In genomic region chr17:67174190-67174589, GRCh38 we compare ENCODE assay signal across 20 cellular contexts.
DNase-seq lines count a peak whose midpoint lies in the region; ATAC-seq, FAIRE-seq and TF ChIP-seq lines count a peak whose summit lies in the region.
"Had no signal": no experiment of that assay in that cellular context is flagged by ENCODE, and none has a peak within 500 bp of the region (broad histone marks: within the 10 kb centered on the region; RNA-seq: fewer than 3 reads in every experiment).

No MANE protein-coding gene starts in this region.

- H3K4me2 ChIP-seq in HepG2 (ENCODE audit: low read depth, low read length) (no peak overlapping the region), H1 (ENCODE audit: insufficient read depth in 1 of 2, low read depth in 2 of 2, low read length in 2 of 2) (no peak overlapping the region), neuronal stem cell (ENCODE audit: insufficient read depth, low read length, poor library complexity, severe bottlenecking) (no peak overlapping the region)
- H3K4me2 ChIP-seq: A549 had no signal

- H2BK12ac ChIP-seq in H1 (ENCODE audit: low read depth, low read length), result no peak overlapping the region
- no peak overlapping the region for H2BK12ac ChIP-seq in neuronal stem cell (ENCODE audit: low read length)

- TF ChIP-seq RAD21 in HepG2 (CRISPR knock-in tag; IDR thresholded peaks at IDR 0.05) (no peak), H1 (IDR thresholded peaks at IDR 0.05 in 1 of 2, conservative IDR thresholded peaks at IDR 0.05 in 1 of 2; ENCODE audit: low read depth in 2 of 2, low read length in 2 of 2) (no peak)

- H2AFZ ChIP-seq in HepG2 (ENCODE audit: low read length) (no peak overlapping the region), H1 (ENCODE audit: low read length) (no peak overlapping the region), neuronal stem cell (ENCODE audit: low read length) (no peak overlapping the region)

- no peaks in the 10 kb centered on the region; the same call in 1 of the 2 replicates for H4K20me1 ChIP-seq in HepG2 (ENCODE audit: insufficient read depth, low read length)
- no peaks in the 10 kb centered on the region for H4K20me1 ChIP-seq in H1 (replicated peaks in 1 of 2; ENCODE audit: control insufficient read depth in 1 of 2, insufficient read depth in 2 of 2, low read length in 2 of 2)

- no peak overlapping the region for H2BK5ac ChIP-seq in H1 (ENCODE audit: low read depth, low read length)
- no peak overlapping the region for H2BK5ac ChIP-seq in neuronal stem cell (ENCODE audit: low read length)

- no peak overlapping the region for H2BK120ac ChIP-seq in H1 (replicated peaks; ENCODE audit: low read depth, low read length)
- no peak overlapping the region for H2BK120ac ChIP-seq in neuronal stem cell (ENCODE audit: low read depth, low read length)

- WGBS in HepG2 (ENCODE audit: low lambda C conversion rate), result 96% methylated on average over 5 of the region's 5 CpGs
- 98% methylated on average over 5 of the region's 5 CpGs for WGBS in right lobe of liver (ENCODE audit: insufficient coverage, low coverage, low lambda C conversion rate, missing lambda C conversion rate)
- WGBS in H1 (ENCODE audit: extremely low coverage in 1 of 2, insufficient coverage in 1 of 2, insufficient read length in 1 of 2, insufficient replicate concordance in 2 of 2, low coverage in 1 of 2, low lambda C conversion rate in 2 of 2, missing lambda C conversion rate in 1 of 2), 2 experiments, result 98% methylated on average over 5 of the region's 5 CpGs; no CpG with 5 or more reads in 1 of the 2 experiments
- WGBS in neuronal stem cell (ENCODE audit: extremely low coverage in 2 of 2, insufficient read length in 2 of 2, insufficient replicate concordance in 1 of 2), 2 donors, result no CpG with 5 or more reads among the region's 5 CpGs

- no peaks in the 10 kb centered on the region for H3K79me2 ChIP-seq in HepG2 (ENCODE audit: insufficient read depth, low read length)
- H3K79me2 ChIP-seq in H1 (ENCODE audit: control insufficient read depth in 1 of 2, insufficient read depth in 2 of 2, low read length in 2 of 2), result no peaks in the 10 kb centered on the region

- H4K91ac ChIP-seq in H1 (replicated peaks; ENCODE audit: insufficient read length, low read length) (no peak overlapping the region), neuronal stem cell (ENCODE audit: low read depth, low read length, poor library complexity) (no peak overlapping the region)

- no peak overlapping the region for H2BK20ac ChIP-seq in H1 (ENCODE audit: low read length)

- H2AK5ac ChIP-seq in H1 (ENCODE audit: low read depth, low read length) (no peak overlapping the region), neuronal stem cell (ENCODE audit: low read depth, low read length) (no peak overlapping the region)

- intact Hi-C loops in HepG2 (cut with micrococcal nuclease; ENCODE audit: unreplicated experiment) (no loop called here), right lobe of liver (cut with DNase I) (no loop called here)

- no peak overlapping the region for H3K27ac ChIP-seq in HepG2 (ENCODE audit: extremely low read length, insufficient read depth, low read length)
- no peak overlapping the region for H3K27ac ChIP-seq in right lobe of liver
- H3K27ac ChIP-seq in H1 (ENCODE audit: low read depth, low read length), result no peak overlapping the region
- no peak overlapping the region for H3K27ac ChIP-seq in neuronal stem cell (replicated peaks; ENCODE audit: low read length)
- H3K27ac ChIP-seq: 22Rv1; A549; BLaER1 treated with 17β-estradiol and CSF1 and Interleukin-3, amounts not matched to agents 10 nM and 100 nM; C4-2B had no signal

- no peaks in the 10 kb centered on the region for H3K27me3 ChIP-seq in HepG2 (ENCODE audit: control insufficient read depth in 1 of 2, insufficient read depth in 2 of 2, low read length in 2 of 2)
- no peaks in the 10 kb centered on the region for H3K27me3 ChIP-seq in right lobe of liver
- H3K27me3 ChIP-seq in H1 (replicated peaks in 1 of 4; ENCODE audit: control insufficient read depth in 3 of 4, extremely low read depth in 1 of 4, insufficient read depth in 3 of 4, low read length in 3 of 4), result no peaks in the 10 kb centered on the region
- H3K27me3 ChIP-seq in neuronal stem cell (ENCODE audit: control insufficient read depth in 3 of 3, insufficient read depth in 3 of 3, low read depth in 1 of 3, low read length in 3 of 3), result no peaks in the 10 kb centered on the region
- H3K27me3 ChIP-seq: BLaER1 treated with 17β-estradiol and CSF1 and Interleukin-3, amounts not matched to agents 10 nM and 100 nM had no signal

- H3K23me2 ChIP-seq in H1 (ENCODE audit: low read depth, low read length), result no peaks in the 10 kb centered on the region

- H3K36me3 ChIP-seq in HepG2 (replicated peaks in 1 of 2; ENCODE audit: control insufficient read depth in 1 of 2, insufficient read depth in 2 of 2, low read length in 2 of 2) (peaks cover 18 to 63% of the 10 kb centered on the region in 2 experiments), right lobe of liver (peaks cover 0 to 17% (median under 1%) of the 10 kb centered on the region in 4 donors), H1 (ENCODE audit: control insufficient read depth in 2 of 4, insufficient read depth in 4 of 4, low read length in 3 of 4) (peaks cover 0 to 14% (median 3%) of the 10 kb centered on the region in 4 experiments; a peak in 3 of 8 replicates), neuronal stem cell (replicated peaks in 1 of 2; ENCODE audit: control insufficient read depth in 2 of 2, insufficient read depth in 2 of 2, low read length in 2 of 2) (peaks cover 0 to 60% of the 10 kb centered on the region in 2 donors)

- H2BK15ac ChIP-seq in H1 (ENCODE audit: low read length) (no peak overlapping the region), neuronal stem cell (ENCODE audit: low read length) (no peak overlapping the region)

- no TSS peak for BruUV-seq in HepG2 (replicated peaks; lab: Mats Ljungman, UMichigan)

- no peaks in the 10 kb centered on the region for H3K9me3 ChIP-seq in HepG2 (ENCODE audit: low read length)
- H3K9me3 ChIP-seq in right lobe of liver, result no peaks in the 10 kb centered on the region
- no peaks in the 10 kb centered on the region for H3K9me3 ChIP-seq in H1 (ENCODE audit: insufficient read depth in 2 of 2, low read depth in 1 of 2, low read length in 1 of 2)
- H3K9me3 ChIP-seq in neuronal stem cell (replicated peaks in 1 of 2; ENCODE audit: control insufficient read depth in 2 of 2, insufficient read depth in 1 of 2, low read depth in 1 of 2, low read length in 2 of 2), result no peaks in the 10 kb centered on the region
- H3K9me3 ChIP-seq: A549; BLaER1 treated with 17β-estradiol and CSF1 and Interleukin-3, amounts not matched to agents 10 nM and 100 nM; Caco-2 had no signal

- POLR2A ChIA-PET in HepG2 (lab: Yijun Ruan, JAX) (no interaction called here), H1 (lab: Charles Lee; ENCODE audit: partially characterized antibody) (no interaction called here)

- TF ChIP-seq POLR2A in HepG2 (IDR thresholded peaks at IDR 0.05; ENCODE audit: insufficient read depth in 1 of 2, low read depth in 2 of 2, low read length in 2 of 2) (no peak), right lobe of liver (IDR thresholded peaks at IDR 0.05) (no peak), H1 (IDR thresholded peaks at IDR 0.05; ENCODE audit: control extremely low read depth in 1 of 2, low read depth in 2 of 2, low read length in 2 of 2) (no peak)

- TF ChIP-seq EP300 in HepG2 (IDR thresholded peaks at IDR 0.05; ENCODE audit: low read depth in 2 of 2, low read length in 2 of 2) (no peak), HepG2 (CRISPR knock-in tag; IDR thresholded peaks at IDR 0.05; ENCODE audit: borderline replicate concordance) (no peak), H1 (IDR thresholded peaks at IDR 0.05; ENCODE audit: borderline replicate concordance in 1 of 2, low read depth in 2 of 2, low read length in 2 of 2) (no peak)

- no peaks in the 10 kb centered on the region for H3K79me1 ChIP-seq in H1 (ENCODE audit: low read depth, low read length)
- H3K79me1 ChIP-seq in neuronal stem cell (ENCODE audit: low read depth, low read length), result no peaks in the 10 kb centered on the region

- FAIRE-seq in HepG2 (lab: Jason Lieb, UNC), result no peak
- no peak for FAIRE-seq in H1 (lab: Jason Lieb, UNC)
- FAIRE-seq: D721Med, G401.6, GM12891, GM19239 had no signal

- no peak overlapping the region for H3K4ac ChIP-seq in H1 (replicated peaks; ENCODE audit: insufficient read length, low read depth, low read length)
- H3K4ac ChIP-seq in neuronal stem cell (ENCODE audit: low read length), result no peak overlapping the region

- H3K23ac ChIP-seq in H1 (ENCODE audit: insufficient read length) (no peak overlapping the region), neuronal stem cell (ENCODE audit: low read depth, low read length, poor library complexity) (no peak overlapping the region)

- H3K18ac ChIP-seq in H1 (ENCODE audit: extremely low read depth, low read length) (no peak overlapping the region), neuronal stem cell (ENCODE audit: low read length) (no peak overlapping the region)

- TF ChIP-seq CTCF in HepG2 (CRISPR knock-in tag; IDR thresholded peaks at IDR 0.05) (no peak), right lobe of liver (IDR thresholded peaks at IDR 0.05) (no peak), H1 (IDR thresholded peaks at IDR 0.05; ENCODE audit: control extremely low read depth in 1 of 3, insufficient read depth in 1 of 3, low read depth in 1 of 3, low read length in 3 of 3) (no peak)

- H4K5ac ChIP-seq in H1 (ENCODE audit: insufficient read length, low read depth, low read length), result no peak overlapping the region

- H3K56ac ChIP-seq in H1 (replicated peaks; ENCODE audit: insufficient read length, low read depth, low read length), result no peak overlapping the region

- ATAC-seq in HepG2 (no peak), right lobe of liver (no peak)
- ATAC-seq: A549; CD8-positive, alpha-beta T cell had no signal

- H3K14ac ChIP-seq in H1 (ENCODE audit: insufficient read length), result no peak overlapping the region
- no peak overlapping the region for H3K14ac ChIP-seq in neuronal stem cell (ENCODE audit: low read length)

- CTCF ChIA-PET in HepG2 (lab: Yijun Ruan, JAX; ENCODE audit: low intra/inter-chr PET ratio, low total read pairs) (no interaction called here), H1 (lab: Charles Lee; ENCODE audit: partially characterized antibody) (no interaction called here)

- DNase-seq in HepG2 (ENCODE audit: low spot score) (no peak), right lobe of liver (no peak), H1 (ENCODE audit: low read depth in 1 of 2, low spot score in 2 of 2) (no peak), neuronal stem cell (ENCODE audit: low spot score) (no peak), NCI-H128 (lab: John Stamatoyannopoulos, UW; ENCODE audit: unreplicated experiment) (no peak)
- DNase-seq: AML-193; Caco-2; Calu3; CD4-positive, alpha-beta T cell; CD8-positive, alpha-beta T cell; DMS79 treated with DMSO at 0.1 percent for 48 hours; GF-D8 had no signal

- H3K4me1 ChIP-seq in HepG2 (ENCODE audit: insufficient read depth, low read length), result no peaks in the 10 kb centered on the region
- peaks cover 0 to 13% (median 2%) of the 10 kb centered on the region in 4 donors for H3K4me1 ChIP-seq in right lobe of liver
- H3K4me1 ChIP-seq in H1 (replicated peaks in 1 of 4; ENCODE audit: control insufficient read depth in 3 of 4, insufficient read depth in 4 of 4, low read length in 3 of 4), result no peaks in the 10 kb centered on the region
- no peaks in the 10 kb centered on the region for H3K4me1 ChIP-seq in neuronal stem cell (ENCODE audit: control insufficient read depth in 2 of 2, insufficient read depth in 1 of 2, low read depth in 1 of 2, low read length in 2 of 2)
- H3K4me1 ChIP-seq: A549 had no signal

- no peak overlapping the region for H3K4me3 ChIP-seq in HepG2 (replicated peaks in 1 of 3; ENCODE audit: insufficient read depth in 1 of 3, low read depth in 2 of 3, low read length in 3 of 3)
- no peak overlapping the region for H3K4me3 ChIP-seq in right lobe of liver
- H3K4me3 ChIP-seq in H1 (ENCODE audit: extremely low read depth in 1 of 4, insufficient read depth in 2 of 4, low read depth in 3 of 4, low read length in 4 of 4), result no peak overlapping the region
- no peak overlapping the region for H3K4me3 ChIP-seq in neuronal stem cell (ENCODE audit: low read length in 2 of 2)
- H3K4me3 ChIP-seq: A549; BLaER1 treated with 17β-estradiol and CSF1 and Interleukin-3, amounts not matched to agents 10 nM and 100 nM had no signal

- H4K8ac ChIP-seq in H1 (ENCODE audit: extremely low read depth, insufficient read depth, low read length) (peak overlapping the region; percentile 65; the same call in 1 of the 2 replicates), neuronal stem cell (ENCODE audit: low read depth, low read length) (no peak overlapping the region)

- H3K9ac ChIP-seq in HepG2 (ENCODE audit: insufficient read depth, low read depth, low read length) (no peak overlapping the region), H1 (replicated peaks in 1 of 4; ENCODE audit: extremely low read depth in 1 of 4, low read depth in 3 of 4, low read length in 3 of 4) (no peak overlapping the region), neuronal stem cell (ENCODE audit: low read depth, low read length, poor library complexity) (no peak overlapping the region)
- H3K9ac ChIP-seq: BLaER1 treated with 17β-estradiol and CSF1 and Interleukin-3, amounts not matched to agents 10 nM and 100 nM had no signal

- in situ Hi-C loops in HepG2 (cut with HindIII; ENCODE audit: extremely low pct_ligation_motif_present, low pct_unique_long_range_greater_than_20kb), result no loop called here
